ENCODE assay signal across 8 cellular contexts in genomic region chr19:58606251-58606896, GRCh38. TPM values are rescaled to one million over a fixed set of nuclear protein-coding genes. Genes with fewer than 3 reads are reported as not detected.
DNase-seq lines count a peak whose midpoint lies in the region; ATAC-seq and TF ChIP-seq lines count a peak whose summit lies in the region.
"Not testable (repeated sequence)": the region's sequence is repeated elsewhere in the genome, so short reads cannot be mapped to it uniquely, and the experiment has no call there.

No MANE protein-coding gene starts in this region.

- not testable (repeated sequence) for H3K79me2 ChIP-seq in PC-3 (ENCODE audit: low read length)

- H3K36me3 Mint-ChIP-seq in activated CD8-positive, alpha-beta T cell treated with anti-CD3 and anti-CD28 coated beads for 36 hours (ENCODE audit: low read depth): not testable (repeated sequence)

- H2AFZ ChIP-seq in PC-3 (ENCODE audit: low read length): not testable (repeated sequence)

- POLR2A ChIA-PET in PC-3 (lab: Charles Lee; ENCODE audit: unreplicated experiment); activated CD8-positive, alpha-beta T cell treated with anti-CD3 and anti-CD28 coated beads for 36 hours (lab: Charles Lee): not testable (repeated sequence)

- not testable (repeated sequence) for ATAC-seq in PC-3; activated CD8-positive, alpha-beta T cell treated with anti-CD3 and anti-CD28 coated beads for 36 hours; left cardiac atrium; stimulated activated naive CD8-positive, alpha-beta T cell treated with anti-CD3 and anti-CD28 coated beads, Interleukin-15, Interleukin-2, amounts not matched to agents 100 U/mL and 50 U/mL, for 24 hours

- H3K27me3 Mint-ChIP-seq in activated CD8-positive, alpha-beta T cell treated with anti-CD3 and anti-CD28 coated beads for 36 hours: not testable (repeated sequence)

- CTCF ChIA-PET in PC-3 (lab: Charles Lee); activated CD8-positive, alpha-beta T cell treated with anti-CD3 and anti-CD28 coated beads for 36 hours (lab: Charles Lee): not testable (repeated sequence)

- H3K4me3 Mint-ChIP-seq in activated CD8-positive, alpha-beta T cell treated with anti-CD3 and anti-CD28 coated beads for 36 hours: not testable (repeated sequence)

- H3K9me3 Mint-ChIP-seq in activated CD8-positive, alpha-beta T cell treated with anti-CD3 and anti-CD28 coated beads for 36 hours: not testable (repeated sequence)

- intact Hi-C loops in PC-3 (cut with micrococcal nuclease); activated CD8-positive, alpha-beta T cell treated with anti-CD3 and anti-CD28 coated beads for 36 hours (cut with micrococcal nuclease); colonic mucosa (cut with DNase I); left cardiac atrium (cut with DNase I): not testable (repeated sequence)

- H3K9ac ChIP-seq in PC-3 (ENCODE audit: low read length); colonic mucosa (ENCODE audit: low read depth in 2 of 2, low read length in 2 of 2): not testable (repeated sequence)

- not testable (repeated sequence) for H3K4me1 Mint-ChIP-seq in activated CD8-positive, alpha-beta T cell treated with anti-CD3 and anti-CD28 coated beads for 36 hours (ENCODE audit: low read depth)

- H3K36me3 ChIP-seq in BE2C; PC-3 (ENCODE audit: low read depth, low read length); colonic mucosa: not testable (repeated sequence)

- H3K4me3 ChIP-seq in BE2C (ENCODE audit: low read depth, low read length); PC-3 (ENCODE audit: low read length); colonic mucosa: not testable (repeated sequence)

- not testable (repeated sequence) for H3K27me3 ChIP-seq in BE2C; PC-3 (ENCODE audit: low read length); colonic mucosa

- H3K4me2 ChIP-seq in PC-3 (ENCODE audit: low read length): not testable (repeated sequence)

- not testable (repeated sequence) for DNase-seq in BE2C; PC-3; activated CD8-positive, alpha-beta T cell treated with anti-CD3 and anti-CD28 coated beads for 36 hours
- peak; percentile 16 for DNase-seq in colonic mucosa
- peak; percentile 17 for DNase-seq in left cardiac atrium
- peak; percentile 59 for DNase-seq in mesenteric fat pad (ENCODE audit: low spot score)
- peak; percentile 4 for DNase-seq in stimulated activated naive CD8-positive, alpha-beta T cell treated with anti-CD3 and anti-CD28 coated beads, Interleukin-15, Interleukin-2, amounts not matched to agents 100 U/mL and 50 U/mL, for 24 hours

- peak; percentile 21 for TF ChIP-seq CTCF in BE2C (IDR thresholded peaks at IDR 0.05; ENCODE audit: low read depth, low read length)
- peak; percentile 28; the same call in 1 of the 2 replicates for TF ChIP-seq CTCF in GM12874 (IDR thresholded peaks at IDR 0.05; ENCODE audit: insufficient read depth, low read depth, low read length)
- peak; percentile 50; the same call in 1 of the 2 replicates for TF ChIP-seq CTCF in PC-3 (conservative IDR thresholded peaks at IDR 0.05; ENCODE audit: low read depth, low read length)
- peak; percentile 34 for TF ChIP-seq CTCF in activated CD8-positive, alpha-beta T cell treated with anti-CD3 and anti-CD28 coated beads for 36 hours (IDR thresholded peaks at IDR 0.05)
- not testable (repeated sequence) for TF ChIP-seq CTCF in colonic mucosa (IDR thresholded peaks at IDR 0.05)

- not testable (repeated sequence) for H3K4me1 ChIP-seq in BE2C; PC-3 (ENCODE audit: insufficient read depth, low read length); colonic mucosa

- BruUV-seq in PC-3 (replicated peaks; lab: Mats Ljungman, UMichigan): not testable (repeated sequence)

- not testable (repeated sequence) for H3K27ac Mint-ChIP-seq in activated CD8-positive, alpha-beta T cell treated with anti-CD3 and anti-CD28 coated beads for 36 hours

- not testable (repeated sequence) for H3K9me2 ChIP-seq in PC-3 (replicated peaks; ENCODE audit: low read length)

- H3K9me3 ChIP-seq in BE2C; PC-3 (ENCODE audit: low read length); colonic mucosa: not testable (repeated sequence)

- H3F3A ChIP-seq in PC-3 (ENCODE audit: low read length, unreplicated experiment): not testable (repeated sequence)

- not testable (repeated sequence) for H3K27ac ChIP-seq in PC-3 (ENCODE audit: low read length); colonic mucosa

- H4K20me1 ChIP-seq in PC-3 (ENCODE audit: low read length): not testable (repeated sequence)

RNA-seq across cellular contexts. Expression of gene MZF1, which starts 33.2 kb away (rescaled TPM):
- polyA plus RNA-seq in BE2C (2012; ENCODE audit: insufficient read depth, insufficient read length, low read depth): 49.9 TPM
- total RNA-seq in PC-3 (2014; rRNA removed) (18.0 and 29.3 TPM in 2 replicates), colonic mucosa (10 to 100 TPM; 19.3 to 39.2 TPM), left cardiac atrium (10 to 100 TPM in 1 of 2 donors, 1 to 10 TPM in 1; 9.2 to 11.0 TPM), mesenteric fat pad (16.2 TPM)
- total RNA-seq in activated CD8-positive, alpha-beta T cell treated with anti-CD3 and anti-CD28 coated beads for 36 hours: 10 to 100 TPM; 12.1 to 13.4 TPM

RNA-seq across cellular contexts. Expression of gene UBE2M, which starts 48.0 kb away (rescaled TPM):
- polyA plus RNA-seq in BE2C (2012; ENCODE audit: insufficient read depth, insufficient read length, low read depth): 219 TPM
- 243 and 268 TPM in 2 replicates for total RNA-seq in PC-3 (2014; rRNA removed)
- 100 to 1,000 TPM; 107 to 114 TPM for total RNA-seq in activated CD8-positive, alpha-beta T cell treated with anti-CD3 and anti-CD28 coated beads for 36 hours
- 10 to 100 TPM; 63.0 to 79.4 TPM for total RNA-seq in colonic mucosa
- total RNA-seq in left cardiac atrium: 100 to 1,000 TPM in 1 of 2 donors, 10 to 100 TPM in 1; 91.4 to 113 TPM
- 69.4 TPM for total RNA-seq in mesenteric fat pad

RNA-seq across cellular contexts. Expression of gene CHMP2A, which starts 51.5 kb away (rescaled TPM):
- 355 TPM for polyA plus RNA-seq in BE2C (2012; ENCODE audit: insufficient read depth, insufficient read length, low read depth)
- 220 and 264 TPM in 2 replicates for total RNA-seq in PC-3 (2014; rRNA removed)
- total RNA-seq in activated CD8-positive, alpha-beta T cell treated with anti-CD3 and anti-CD28 coated beads for 36 hours: 10 to 100 TPM; 88.3 to 90.0 TPM
- total RNA-seq in colonic mucosa: 100 to 1,000 TPM; 176 to 183 TPM
- total RNA-seq in left cardiac atrium: 100 to 1,000 TPM; 109 to 113 TPM
- 116 TPM for total RNA-seq in mesenteric fat pad
